In genomic region chr16:30928390-30928789, GRCh38 we compare ENCODE assay signal across 16 cellular contexts.
"Had no signal": no experiment of that assay in that cellular context is flagged by ENCODE, and none has a peak within 500 bp of the region (broad histone marks: within the 10 kb centered on the region; RNA-seq: fewer than 3 reads in every experiment).

No MANE protein-coding gene starts in this region.

- H3K27me3 ChIP-seq: body of pancreas, colonic mucosa, dorsolateral prefrontal cortex, esophagus muscularis mucosa, gastrocnemius medialis, thyroid gland had no signal

- H3K9me3 ChIP-seq: body of pancreas, colonic mucosa, esophagus muscularis mucosa, gastrocnemius medialis, thyroid gland had no signal

- FAIRE-seq: islet of Langerhans, TTC549 had no signal

- H3K36me3 ChIP-seq: colonic mucosa had no signal

- H3K9me3 Mint-ChIP-seq: activated CD4-positive, alpha-beta T cell treated with anti-CD3 and anti-CD28 coated beads, Interleukin-2, amount 10 ng/mL, durations not matched to agents 7 days and 5 days; activated CD8-positive, alpha-beta T cell treated with anti-CD3 and anti-CD28 coated beads for 36 hours; activated naive CD8-positive, alpha-beta T cell treated with anti-CD3 and anti-CD28 coated beads, Interleukin-2, amount 50 U/mL, for 24 hours; effector memory CD8-positive, alpha-beta T cell; naive B cell had no signal

- DNase-seq: activated CD4-positive, CD25-positive, alpha-beta regulatory T cell treated with anti-CD3 and anti-CD28 coated beads, Interleukin-2, amount 50 U/mL, for 72 hours; activated T-cell treated with anti-CD3 and anti-CD28 coated beads for 4 hours; effector memory CD8-positive, alpha-beta T cell; naive B cell had no signal

- H3K4me3 Mint-ChIP-seq: activated CD4-positive, alpha-beta T cell treated with anti-CD3 and anti-CD28 coated beads, Interleukin-2, amount 10 ng/mL, durations not matched to agents 7 days and 5 days; activated CD8-positive, alpha-beta memory T cell treated with anti-CD3 and anti-CD28 coated beads, Interleukin-2, amount 10 ng/mL, durations not matched to agents 7 days and 5 days; activated CD8-positive, alpha-beta T cell treated with anti-CD3 and anti-CD28 coated beads for 36 hours; activated naive CD8-positive, alpha-beta T cell treated with anti-CD3 and anti-CD28 coated beads, Interleukin-2, amount 50 U/mL, for 24 hours; effector memory CD8-positive, alpha-beta T cell had no signal

- H3K27ac ChIP-seq: body of pancreas, colonic mucosa, thyroid gland had no signal

- H3K4me3 ChIP-seq: body of pancreas, colonic mucosa, gastrocnemius medialis, thyroid gland had no signal

- H3K4me1 ChIP-seq: colonic mucosa had no signal

- H3K27ac Mint-ChIP-seq: activated CD4-positive, alpha-beta T cell treated with anti-CD3 and anti-CD28 coated beads, Interleukin-2, amount 10 ng/mL, durations not matched to agents 7 days and 5 days; activated CD8-positive, alpha-beta memory T cell treated with anti-CD3 and anti-CD28 coated beads, Interleukin-2, amount 10 ng/mL, durations not matched to agents 7 days and 5 days; activated CD8-positive, alpha-beta T cell treated with anti-CD3 and anti-CD28 coated beads for 36 hours; activated naive CD8-positive, alpha-beta T cell treated with anti-CD3 and anti-CD28 coated beads, Interleukin-2, amount 50 U/mL, for 24 hours; effector memory CD8-positive, alpha-beta T cell had no signal

- H3K27me3 Mint-ChIP-seq: activated CD4-positive, alpha-beta T cell treated with anti-CD3 and anti-CD28 coated beads, Interleukin-2, amount 10 ng/mL, durations not matched to agents 7 days and 5 days; activated CD8-positive, alpha-beta memory T cell treated with anti-CD3 and anti-CD28 coated beads, Interleukin-2, amount 10 ng/mL, durations not matched to agents 7 days and 5 days; activated CD8-positive, alpha-beta T cell treated with anti-CD3 and anti-CD28 coated beads for 36 hours; activated naive CD8-positive, alpha-beta T cell treated with anti-CD3 and anti-CD28 coated beads, Interleukin-2, amount 50 U/mL, for 24 hours; effector memory CD8-positive, alpha-beta T cell; naive B cell had no signal
